In genomic region chr12:97275261-97276197, GRCh38 we compare ENCODE assay signal across 1 cellular context.
TF ChIP-seq lines count a peak whose summit lies in the region.

No MANE protein-coding gene starts in this region.

TF ChIP-seq in H1, 55 proteins besides CTCF, POLR2A, EP300 and RAD21 (continued from another document):
- TF ChIP-seq POU5F1 (IDR thresholded peaks at IDR 0.05; ENCODE audit: low read depth, low read length) (no peak), ATF3 (IDR thresholded peaks at IDR 0.05; ENCODE audit: insufficient read depth, low read depth, low read length) (no peak), MAX (IDR thresholded peaks at IDR 0.05) (peak; percentile 81), E2F6 (IDR thresholded peaks at IDR 0.05) (peak; percentile 33; the same call in 1 of the 2 replicates)
